ENCODE assay signal across 6 cellular contexts in genomic region chr13:28859069-28859468, GRCh38. TPM values are rescaled to one million over a fixed set of nuclear protein-coding genes. Genes with fewer than 3 reads are reported as not detected.
"Had no signal": no experiment of that assay in that cellular context is flagged by ENCODE, and none has a peak within 500 bp of the region (broad histone marks: within the 10 kb centered on the region; RNA-seq: fewer than 3 reads in every experiment).

No MANE protein-coding gene starts in this region.

- H3K4me3 ChIP-seq: K562 had no signal

- H3K27ac ChIP-seq: HL-60 had no signal

- ATAC-seq: HepG2, K562 had no signal

- H3K4me3 Mint-ChIP-seq: IgD-negative memory B cell had no signal

- H3K9me3 Mint-ChIP-seq: IgD-negative memory B cell had no signal

- DNase-seq: IMR-90, KBM-7 had no signal

- H3K27ac Mint-ChIP-seq: IgD-negative memory B cell had no signal

- H3K36me3 Mint-ChIP-seq: IgD-negative memory B cell had no signal

RNA-seq across cellular contexts. Expression of gene MTUS2, which starts 38.9 kb away (rescaled TPM):
- total RNA-seq: HepG2 had no signal
